Comparison of ENCODE assay signal across 19 cellular contexts in the genomic region with DNA sequence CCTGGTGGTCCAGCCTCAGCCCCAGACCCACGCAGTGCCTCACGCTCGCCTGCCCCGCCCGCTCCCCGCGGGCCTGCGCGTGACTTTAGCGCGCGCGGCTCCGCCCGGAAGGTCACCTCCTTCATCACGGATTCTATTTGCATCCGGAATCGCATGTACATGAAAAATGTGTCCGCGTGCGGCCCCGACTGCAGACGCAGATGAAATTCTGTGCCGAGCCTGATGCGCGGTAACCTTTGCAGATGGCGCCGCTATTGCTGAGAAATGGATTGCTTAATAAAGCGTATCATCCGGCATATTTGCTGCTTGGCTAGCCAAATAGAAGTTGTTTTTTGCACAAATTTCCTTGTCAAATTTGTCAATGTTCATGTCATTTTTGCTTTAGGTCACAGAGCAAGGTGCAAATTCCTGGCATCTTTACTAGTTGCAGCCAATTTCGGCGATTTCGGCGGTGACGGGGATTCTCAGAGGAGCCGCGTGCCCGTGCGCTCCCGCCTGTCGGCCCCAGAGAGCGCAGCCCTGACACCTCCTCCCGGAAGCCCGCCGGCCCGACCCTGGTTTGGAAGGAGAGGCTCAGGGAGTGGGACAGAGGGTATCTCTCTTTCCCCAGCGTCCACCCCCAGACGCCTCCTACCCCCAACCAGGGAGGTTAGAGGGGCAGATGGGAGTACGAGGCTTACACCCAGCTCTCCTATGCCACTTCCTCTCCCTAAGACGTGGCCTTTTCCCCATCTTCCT.
DNase-seq lines count a peak whose midpoint lies in the region; ATAC-seq and TF ChIP-seq lines count a peak whose summit lies in the region.
"Had no signal": no experiment of that assay in that cellular context is flagged by ENCODE, and none has a peak within 500 bp of the region (broad histone marks: within the 10 kb centered on the region; RNA-seq: fewer than 3 reads in every experiment).

No MANE protein-coding gene starts in this region.

- no peak for TF ChIP-seq POLR2A in IMR-90 (IDR thresholded peaks at IDR 0.05; ENCODE audit: low read depth, low read length)

- no peak overlapping the region for H4K8ac ChIP-seq in IMR-90 (ENCODE audit: low read depth in 2 of 2, low read length in 2 of 2)

- no peak for TF ChIP-seq RAD21 in IMR-90 (IDR thresholded peaks at IDR 0.05; ENCODE audit: low read length)
- no peak for TF ChIP-seq RAD21 in neural cell (conservative IDR thresholded peaks at IDR 0.05)

- H3K79me2 ChIP-seq in neural cell (replicated peaks; ENCODE audit: insufficient read depth, low read length): no peaks in the 10 kb centered on the region

- no peaks in the 10 kb centered on the region for H3K9me2 ChIP-seq in neural cell (ENCODE audit: insufficient read depth, low read length)

- no peak overlapping the region for H2AK5ac ChIP-seq in IMR-90 (ENCODE audit: low read depth, low read length)

- no peak overlapping the region for H2BK15ac ChIP-seq in IMR-90 (ENCODE audit: low read depth, low read length)

- H2AK9ac ChIP-seq in IMR-90 (replicated peaks; ENCODE audit: low read depth, low read length, poor library complexity): no peak overlapping the region

- in situ Hi-C loops in IMR-90 (cut with MboI; ENCODE audit: low sequenced_read_pairs): no loop called here

- H3K4me2 ChIP-seq in IMR-90 (ENCODE audit: low read depth, low read length) (no peak overlapping the region), neural cell (ENCODE audit: low read length) (no peak overlapping the region)

- no peak overlapping the region for H2BK5ac ChIP-seq in IMR-90 (ENCODE audit: low read depth, low read length, poor library complexity, severe bottlenecking)

- no peak overlapping the region for H2BK20ac ChIP-seq in IMR-90 (ENCODE audit: low read depth, low read length)

- peak overlapping the region; percentile 5 for H2AFZ ChIP-seq in IMR-90 (replicated peaks; ENCODE audit: low read length, poor library complexity)
- H2AFZ ChIP-seq in neural cell (ENCODE audit: low read depth, low read length): no peak overlapping the region

- intact Hi-C loops in IMR-90 (cut with micrococcal nuclease): no loop called here

- no peak overlapping the region for H3K14ac ChIP-seq in IMR-90 (replicated peaks; ENCODE audit: low read depth, low read length)

- TF ChIP-seq CTCF in IMR-90 (conservative IDR thresholded peaks at IDR 0.05; ENCODE audit: low read depth, low read length): no peak
- no peak for TF ChIP-seq CTCF in neural cell (IDR thresholded peaks at IDR 0.05; ENCODE audit: poor library complexity, severe bottlenecking)

- H3K36me3 ChIP-seq in ES-I3 (ENCODE audit: insufficient read depth, low read length) (no peaks in the 10 kb centered on the region), IMR-90 (ENCODE audit: control insufficient read depth, insufficient read depth, low read length) (no peaks in the 10 kb centered on the region), iPS DF 6.9 (ENCODE audit: control insufficient read depth, insufficient read depth, low read length) (no peaks in the 10 kb centered on the region), neural cell (ENCODE audit: insufficient read depth, low read length) (no peaks in the 10 kb centered on the region)

- CTCF ChIA-PET in IMR-90 (lab: Yijun Ruan, JAX): no interaction called here

- H4K20me1 ChIP-seq in IMR-90 (ENCODE audit: insufficient read depth, low read length) (no peaks in the 10 kb centered on the region; the same call in 1 of the 2 replicates), neural cell (ENCODE audit: insufficient read depth) (no peaks in the 10 kb centered on the region)

- H3K23ac ChIP-seq in IMR-90 (ENCODE audit: low read depth, low read length): no peak overlapping the region

- H3K4me3 ChIP-seq in IMR-90 (ENCODE audit: insufficient read depth, low read depth, low read length) (no peak overlapping the region), iPS DF 6.9 (ENCODE audit: low read length) (0 out of 2 replicates have a peak overlapping the region, but pooled peaks have one; percentile 7), neural cell (ENCODE audit: low read length) (peak overlapping the region; percentile 38)

- DNase-seq in IMR-90 (no peak), iPS DF 6.9 (ENCODE audit: low read depth, low spot score) (no peak), D341Med (ENCODE audit: low spot score) (no peak)
- DNase-seq: 8988T; CD8-positive, alpha-beta T cell; DMS79 treated with DMSO at 0.1 percent for 48 hours; MM.1S; NCI-H1092 treated with DMSO at 0.1 percent for 48 hours; NCI-H226; NCI-H524 treated with DMSO at 0.1 percent for 48 hours; SHP77 had no signal

- H3K4me1 ChIP-seq in ES-I3 (ENCODE audit: insufficient read depth, low read length) (no peaks in the 10 kb centered on the region; the same call in 1 of the 2 replicates), IMR-90 (ENCODE audit: control insufficient read depth, insufficient read depth, low read length) (no peaks in the 10 kb centered on the region; the same call in 1 of the 2 replicates), iPS DF 6.9 (ENCODE audit: control insufficient read depth, insufficient read depth, low read length) (peaks cover 6% of the 10 kb centered on the region)

- H3K9me1 ChIP-seq in IMR-90 (ENCODE audit: insufficient read depth, low read length): no peaks in the 10 kb centered on the region

- H4K91ac ChIP-seq in IMR-90 (ENCODE audit: insufficient read depth, low read depth, low read length): no peak overlapping the region

- peak overlapping the region; percentile 23; the same call in 1 of the 2 replicates for H3K9ac ChIP-seq in ES-I3 (ENCODE audit: low read depth, low read length)
- no peak overlapping the region for H3K9ac ChIP-seq in IMR-90 (ENCODE audit: low read depth, low read length)
- no peak overlapping the region for H3K9ac ChIP-seq in neural cell (ENCODE audit: low read length)

- ATAC-seq in IMR-90 (ENCODE audit: low read depth): no peak
- no peak for ATAC-seq in GM18498 (IDR thresholded peaks at IDR 0.05; ENCODE audit: unreplicated experiment)
- ATAC-seq in HG02870 (IDR thresholded peaks at IDR 0.05; ENCODE audit: unreplicated experiment): no peak
- no peak for ATAC-seq in HG02970 (IDR thresholded peaks at IDR 0.05; ENCODE audit: low FRiP score, unreplicated experiment)
- ATAC-seq: CD8-positive, alpha-beta T cell; HCT116; HepG2; SK-N-SH treated with all-trans-retinoic acid at 6 μM for 48 hours had no signal

- no peak overlapping the region for H4K5ac ChIP-seq in IMR-90 (ENCODE audit: low read depth, low read length)

- no peak overlapping the region for H3K4ac ChIP-seq in IMR-90 (ENCODE audit: low read depth, low read length)

- H3K9me3 ChIP-seq in ES-I3 (ENCODE audit: control insufficient read depth, insufficient read depth, low read length): no peaks in the 10 kb centered on the region
- peaks cover 4% of the 10 kb centered on the region; the same call in 1 of the 2 replicates for H3K9me3 ChIP-seq in IMR-90 (ENCODE audit: control insufficient read depth, insufficient read depth, low read length)
- H3K9me3 ChIP-seq in iPS DF 6.9 (ENCODE audit: control insufficient read depth, insufficient read depth, low read length): no peaks in the 10 kb centered on the region
- no peaks in the 10 kb centered on the region for H3K9me3 ChIP-seq in neural cell (ENCODE audit: low read length)

- POLR2A ChIA-PET in IMR-90 (lab: Charles Lee; ENCODE audit: unreplicated experiment): no interaction called here

- peaks cover 76% of the 10 kb centered on the region for H3K27me3 ChIP-seq in IMR-90 (ENCODE audit: control insufficient read depth, insufficient read depth, low read length)
- H3K27me3 ChIP-seq in iPS DF 6.9 (ENCODE audit: control insufficient read depth, insufficient read depth, low read length): peaks cover 47% of the 10 kb centered on the region
- H3K27me3 ChIP-seq in neural cell (ENCODE audit: insufficient read depth, low read depth, low read length): peaks cover 84% of the 10 kb centered on the region

- dilution Hi-C loops in IMR-90 (cut with HindIII; ENCODE audit: low sequenced_read_pairs, unreplicated experiment): no loop called here

- no peak for TF ChIP-seq EP300 in neural cell (conservative IDR thresholded peaks at IDR 0.05; ENCODE audit: poor library complexity, severe bottlenecking)

- H3K18ac ChIP-seq in IMR-90 (ENCODE audit: low read depth, low read length): no peak overlapping the region

- no peak overlapping the region for H2BK120ac ChIP-seq in IMR-90 (ENCODE audit: low read depth, low read length)

- 9% methylated on average over 22 of the region's 50 CpGs; no CpG with 5 or more reads in 1 of the 2 experiments for WGBS in IMR-90 (ENCODE audit: extremely low coverage in 2 of 2, insufficient read length in 1 of 2), 2 experiments
- WGBS in iPS DF 6.9 (ENCODE audit: insufficient coverage, insufficient read length): no CpG with 5 or more reads among the region's 50 CpGs

- no peak overlapping the region for H3K56ac ChIP-seq in IMR-90 (ENCODE audit: extremely low read depth, insufficient read depth, low read length)

- no peak overlapping the region for H3K27ac ChIP-seq in IMR-90 (ENCODE audit: insufficient read depth, low read length)
- H3K27ac ChIP-seq in iPS DF 6.9 (ENCODE audit: low read length): no peak overlapping the region
- H3K27ac ChIP-seq in neural cell (ENCODE audit: low read length): no peak overlapping the region

- H3K79me1 ChIP-seq in IMR-90 (ENCODE audit: low read depth in 1 of 2, low read length in 2 of 2): no peaks in the 10 kb centered on the region

- H3F3A ChIP-seq in neural cell (ENCODE audit: insufficient read depth, low read length, poor library complexity, severe bottlenecking): no peaks in the 10 kb centered on the region

- BruUV-seq in IMR-90 (replicated peaks; lab: Mats Ljungman, UMichigan): no TSS peak

TF ChIP-seq in IMR-90, 13 proteins besides CTCF, POLR2A, EP300 and RAD21:
- TF ChIP-seq MAZ (IDR thresholded peaks at IDR 0.05; ENCODE audit: borderline replicate concordance, low read depth, low read length): no peak
- TF ChIP-seq MXI1 (IDR thresholded peaks at IDR 0.05; ENCODE audit: borderline replicate concordance, low read depth, low read length): no peak
- no peak for TF ChIP-seq CEBPB (IDR thresholded peaks at IDR 0.05; ENCODE audit: low read depth, low read length)

TF ChIP-seq in neural cell, 6 proteins besides CTCF, POLR2A, EP300 and RAD21:
- peak; percentile 19 for TF ChIP-seq POLR2AphosphoS5 (IDR thresholded peaks at IDR 0.05)
- TF ChIP-seq SMC3 (conservative IDR thresholded peaks at IDR 0.05; ENCODE audit: poor library complexity): no peak
